ENCODE assay signal across 24 cellular contexts in genomic region chr10:803041-803741, GRCh38.
A peak's percentile ranks its signal among the peaks of the same experiment; 100 is the strongest.
DNase-seq lines count a peak whose midpoint lies in the region; ATAC-seq and TF ChIP-seq lines count a peak whose summit lies in the region.
"Had no signal": no experiment of that assay in that cellular context is flagged by ENCODE, and none has a peak within 500 bp of the region (broad histone marks: within the 10 kb centered on the region; RNA-seq: fewer than 3 reads in every experiment).

No MANE protein-coding gene starts in this region.

- CTCF ChIA-PET in CD8-positive, alpha-beta memory T cell (lab: Charles Lee), result no interaction called here

- intact Hi-C loops in right cardiac atrium (cut with DNase I) (no loop called here), left ventricle myocardium inferior (cut with micrococcal nuclease) (no loop called here)

- H3K36me3 Mint-ChIP-seq in CD8-positive, alpha-beta memory T cell, result peaks cover 12 to 23% (median 13%) of the 10 kb centered on the region in 3 donors

- DNase-seq in right cardiac atrium (peak in 1 of 3 donors; percentile 30), left ventricle myocardium inferior (no peak), SJCRH30 (no peak), left lobe of liver (ENCODE audit: low spot score) (no peak), OCI-M1 (lab: John Stamatoyannopoulos, UW) (no peak), NCI-H128 (lab: John Stamatoyannopoulos, UW; ENCODE audit: unreplicated experiment) (no peak)
- no peak for DNase-seq in CD8-positive, alpha-beta memory T cell
- DNase-seq: activated naive CD4-positive, alpha-beta T cell treated with anti-CD3 and anti-CD28 coated beads, Interleukin-2, amount 50 U/mL, for 16 hours; activated T-cell treated with anti-CD3 and anti-CD28 coated beads, Interleukin-2, amount 50 U/mL, for 4 hours; CD4-positive, alpha-beta memory T cell; DMS53; heart left ventricle; Kasumi-1; midbrain; NCI-H1048; NCI-H1930; NCI-H69 had no signal

- no peaks in the 10 kb centered on the region for H3K4me1 ChIP-seq in right cardiac atrium (ENCODE audit: control insufficient read depth, insufficient read depth, low read length)
- peaks cover 15% of the 10 kb centered on the region for H3K4me1 ChIP-seq in left ventricle myocardium inferior
- H3K4me1 ChIP-seq in SJCRH30, result peaks cover 32% of the 10 kb centered on the region
- no peaks in the 10 kb centered on the region for H3K4me1 ChIP-seq in CD8-positive, alpha-beta memory T cell (ENCODE audit: insufficient read depth, low read length)
- H3K4me1 ChIP-seq: pancreas, right lobe of liver had no signal

- H3K27me3 ChIP-seq in right cardiac atrium (ENCODE audit: control insufficient read depth, insufficient read depth) (no peaks in the 10 kb centered on the region), left ventricle myocardium inferior (ENCODE audit: low read depth) (no peaks in the 10 kb centered on the region), SJCRH30 (no peaks in the 10 kb centered on the region)
- H3K27me3 ChIP-seq in CD8-positive, alpha-beta memory T cell (ENCODE audit: insufficient read depth, low read length, poor library complexity, severe bottlenecking), result no peaks in the 10 kb centered on the region
- H3K27me3 ChIP-seq: dorsolateral prefrontal cortex, heart left ventricle, left lung, pancreas, right lobe of liver had no signal

- POLR2A ChIA-PET in CD8-positive, alpha-beta memory T cell (lab: Charles Lee), result interaction anchor here (0.5 kb wide), 1 partner anchor 9 kb away, joined by 3 read pairs; no protein-coding TSS in a partner anchor

- no peak overlapping the region for H3K4me3 Mint-ChIP-seq in CD8-positive, alpha-beta memory T cell
- H3K4me3 Mint-ChIP-seq: activated T-cell treated with anti-CD3 and anti-CD28 coated beads, Interleukin-2, amount 50 U/mL, for 4 hours; CD4-positive, alpha-beta memory T cell; natural killer cell treated with Interleukin-12 subunit alpha and Interleukin-12 subunit beta and Interleukin-15 and Interleukin-18, amount 100 ng/mL, for 72 hours had no signal

- TF ChIP-seq CTCF in left ventricle myocardium inferior (IDR thresholded peaks at IDR 0.05; ENCODE audit: borderline replicate concordance), result no peak

- peak overlapping the region in 1 of 8 donors; percentile 78 for H3K27ac Mint-ChIP-seq in CD8-positive, alpha-beta memory T cell
- H3K27ac Mint-ChIP-seq: CD4-positive, alpha-beta memory T cell; natural killer cell treated with Interleukin-12 subunit alpha and Interleukin-12 subunit beta and Interleukin-15 and Interleukin-18, amount 100 ng/mL, for 72 hours had no signal

- no peaks in the 10 kb centered on the region for H3K27me3 Mint-ChIP-seq in CD8-positive, alpha-beta memory T cell
- H3K27me3 Mint-ChIP-seq: natural killer cell treated with Interleukin-12 subunit alpha and Interleukin-12 subunit beta and Interleukin-15 and Interleukin-18, amount 100 ng/mL, for 72 hours had no signal

- H3K9me3 ChIP-seq in right cardiac atrium (ENCODE audit: control insufficient read depth, low read length) (no peaks in the 10 kb centered on the region), left ventricle myocardium inferior (replicated peaks) (no peaks in the 10 kb centered on the region), SJCRH30 (replicated peaks) (no peaks in the 10 kb centered on the region)
- H3K9me3 ChIP-seq in CD8-positive, alpha-beta memory T cell (ENCODE audit: low read length), result no peaks in the 10 kb centered on the region
- H3K9me3 ChIP-seq: heart left ventricle, pancreas, right lobe of liver had no signal

- H3K4me3 ChIP-seq in right cardiac atrium (ENCODE audit: low read length) (no peak overlapping the region), left ventricle myocardium inferior (no peak overlapping the region), SJCRH30 (no peak overlapping the region)
- H3K4me3 ChIP-seq in CD8-positive, alpha-beta memory T cell (ENCODE audit: low read length), result no peak overlapping the region
- H3K4me3 ChIP-seq: dorsolateral prefrontal cortex, heart left ventricle, left lung, pancreas, right lobe of liver had no signal

- peaks cover 0 to 4% (median 0%) of the 10 kb centered on the region in 3 donors for H3K4me1 Mint-ChIP-seq in CD8-positive, alpha-beta memory T cell

- peaks cover 17% of the 10 kb centered on the region for H3K36me3 ChIP-seq in left ventricle myocardium inferior
- H3K36me3 ChIP-seq in SJCRH30, result no peaks in the 10 kb centered on the region
- H3K36me3 ChIP-seq in CD8-positive, alpha-beta memory T cell (ENCODE audit: insufficient read depth, low read length), result peaks cover 6% of the 10 kb centered on the region

- no peak overlapping the region for H3K27ac ChIP-seq in right cardiac atrium (ENCODE audit: low read length)
- no peak overlapping the region for H3K27ac ChIP-seq in left ventricle myocardium inferior (replicated peaks)
- peak overlapping the region; percentile 59 for H3K27ac ChIP-seq in SJCRH30
- no peak overlapping the region for H3K27ac ChIP-seq in CD8-positive, alpha-beta memory T cell (ENCODE audit: low read depth, low read length)
- H3K27ac ChIP-seq: epithelial cell of prostate, heart left ventricle, left lung, pancreas, right lobe of liver, VCaP had no signal

- peaks cover 4 to 16% (median 11%) of the 10 kb centered on the region in 5 donors for H3K9me3 Mint-ChIP-seq in CD8-positive, alpha-beta memory T cell
- H3K9me3 Mint-ChIP-seq: natural killer cell treated with Interleukin-12 subunit alpha and Interleukin-12 subunit beta and Interleukin-15 and Interleukin-18, amount 100 ng/mL, for 72 hours had no signal

- WGBS in right cardiac atrium, result 83% methylated on average over 25 of the region's 25 CpGs

- ATAC-seq in right cardiac atrium, result peak; percentile 10 to 22
- ATAC-seq in left lobe of liver, result peak; percentile 8
- ATAC-seq: left lung had no signal
